In genomic region chr4:125705681-125706080, GRCh38 we compare ENCODE assay signal across 32 cellular contexts.
"Had no signal": no experiment of that assay in that cellular context is flagged by ENCODE, and none has a peak within 500 bp of the region (broad histone marks: within the 10 kb centered on the region; RNA-seq: fewer than 3 reads in every experiment).

No MANE protein-coding gene starts in this region.

- H3K9me3 Mint-ChIP-seq: activated CD4-positive, alpha-beta T cell treated with anti-CD3 and anti-CD28 coated beads, Interleukin-2, amount 10 ng/mL, durations not matched to agents 7 days and 5 days; activated naive CD4-positive, alpha-beta T cell treated with anti-CD3 and anti-CD28 coated beads, Interleukin-2, amount 50 U/mL, for 24 hours; activated naive CD8-positive, alpha-beta T cell treated with anti-CD3 and anti-CD28 coated beads, Interleukin-2, amount 10 ng/mL, durations not matched to agents 7 days and 5 days; activated T-helper 2 cell treated with anti-CD3 and anti-CD28 coated beads, Interferon-gamma antibody, Interleukin-2, Interleukin-4, amounts not matched to agents 10 μg/mL and 5 μg/mL and 100 μg/mL, durations not matched to agents 14 hours and 24 hours and 36 hours had no signal

- H3K4me1 Mint-ChIP-seq: activated CD4-positive, alpha-beta T cell treated with anti-CD3 and anti-CD28 coated beads for 36 hours; activated CD4-positive, alpha-beta T cell treated with anti-CD3 and anti-CD28 coated beads, Interleukin-2, amount 10 ng/mL, durations not matched to agents 7 days and 5 days; activated naive CD4-positive, alpha-beta T cell treated with anti-CD3 and anti-CD28 coated beads, Interleukin-2, amount 50 U/mL, for 24 hours; activated naive CD8-positive, alpha-beta T cell treated with anti-CD3 and anti-CD28 coated beads, Interleukin-2, amount 10 ng/mL, durations not matched to agents 7 days and 5 days had no signal

- H3K27me3 ChIP-seq: adrenal gland, MG63, Peyer's patch had no signal

- H3K27ac ChIP-seq: adrenal gland, Peyer's patch had no signal

- H3K27ac Mint-ChIP-seq: activated CD4-positive, alpha-beta T cell treated with anti-CD3 and anti-CD28 coated beads for 36 hours; activated CD4-positive, alpha-beta T cell treated with anti-CD3 and anti-CD28 coated beads, Interleukin-2, amount 10 ng/mL, durations not matched to agents 7 days and 5 days; activated CD8-positive, alpha-beta T cell treated with anti-CD3 and anti-CD28 coated beads, Interleukin-2, amount 10 ng/mL, durations not matched to agents 7 days and 5 days; activated naive CD4-positive, alpha-beta T cell treated with anti-CD3 and anti-CD28 coated beads, Interleukin-2, amount 50 U/mL, for 24 hours; activated naive CD8-positive, alpha-beta T cell treated with anti-CD3 and anti-CD28 coated beads, Interleukin-2, amount 10 ng/mL, durations not matched to agents 7 days and 5 days; activated T-cell treated with anti-CD3 and anti-CD28 coated beads, Interleukin-2, amount 50 U/mL, for 24 hours; activated T-helper 2 cell treated with anti-CD3 and anti-CD28 coated beads, Interferon-gamma antibody, Interleukin-2, Interleukin-4, amounts not matched to agents 10 μg/mL and 5 μg/mL and 100 μg/mL, durations not matched to agents 14 hours and 24 hours and 36 hours; brain had no signal

- H3K36me3 ChIP-seq: adrenal gland, MG63, Peyer's patch had no signal

- ATAC-seq: activated CD4-positive, alpha-beta T cell treated with anti-CD3 and anti-CD28 coated beads for 36 hours; activated CD8-positive, alpha-beta T cell treated with anti-CD3 and anti-CD28 coated beads, Interleukin-2, amount 10 ng/mL, durations not matched to agents 7 days and 5 days; PC-3; Right ventricle myocardium inferior had no signal

- H3K36me3 Mint-ChIP-seq: activated naive CD4-positive, alpha-beta T cell treated with anti-CD3 and anti-CD28 coated beads, Interleukin-2, amount 50 U/mL, for 24 hours; activated naive CD8-positive, alpha-beta T cell treated with anti-CD3 and anti-CD28 coated beads, Interleukin-2, amount 10 ng/mL, durations not matched to agents 7 days and 5 days; brain had no signal

- H3K9me3 ChIP-seq: adrenal gland, MG63, Peyer's patch had no signal

- H3K4me1 ChIP-seq: adrenal gland, Peyer's patch had no signal

- DNase-seq: activated CD4-positive, alpha-beta T cell treated with anti-CD3 and anti-CD28 coated beads for 36 hours; activated CD4-positive, alpha-beta T cell treated with anti-CD3 and anti-CD28 coated beads, Interleukin-2, amount 10 ng/mL, durations not matched to agents 7 days and 5 days; activated CD4-positive, alpha-beta T cell treated with anti-CD3 and anti-CD28 coated beads, Interleukin-2, amount 50 U/mL, for 48 hours; activated CD8-positive, alpha-beta T cell treated with anti-CD3 and anti-CD28 coated beads, Interleukin-2, amount 10 ng/mL, durations not matched to agents 7 days and 5 days; activated gamma-delta T cell; activated naive CD4-positive, alpha-beta T cell treated with Interleukin-2 at 50 U/mL for 16 hours; activated naive CD8-positive, alpha-beta T cell treated with anti-CD3 and anti-CD28 coated beads, Interleukin-2, amount 10 ng/mL, durations not matched to agents 7 days and 5 days; activated T-cell treated with anti-CD3 and anti-CD28 coated beads, Interleukin-2, amount 50 U/mL, for 24 hours; adrenal gland; central memory CD4-positive, alpha-beta T cell; Karpas-422; KBM-7; MG63; NCI-H1048; NCI-H1105 treated with DMSO at 0.1 percent for 48 hours; NCI-H1436; NCI-H1694; NCI-H1930; NCI-H2081 treated with DMSO at 0.1 percent for 48 hours; NCI-H345; NCI-H524 treated with DMSO at 0.1 percent for 48 hours; NCI-H748 treated with DMSO at 0.1 percent for 48 hours; NK-92 treated with Interleukin-12 subunit alpha and Interleukin-12 subunit beta, amount 100 ng/mL, for 24 hours; PC-3; Peyer's patch; RPMI8226; SIG-M5; T1000 had no signal

- H3K27me3 Mint-ChIP-seq: activated CD4-positive, alpha-beta T cell treated with anti-CD3 and anti-CD28 coated beads for 36 hours; activated CD4-positive, alpha-beta T cell treated with anti-CD3 and anti-CD28 coated beads, Interleukin-2, amount 10 ng/mL, durations not matched to agents 7 days and 5 days; activated naive CD4-positive, alpha-beta T cell treated with anti-CD3 and anti-CD28 coated beads, Interleukin-2, amount 50 U/mL, for 24 hours; activated naive CD8-positive, alpha-beta T cell treated with anti-CD3 and anti-CD28 coated beads, Interleukin-2, amount 10 ng/mL, durations not matched to agents 7 days and 5 days; activated T-cell treated with anti-CD3 and anti-CD28 coated beads, Interleukin-2, amount 50 U/mL, for 24 hours; brain had no signal

- H3K4me3 Mint-ChIP-seq: activated CD4-positive, alpha-beta T cell treated with anti-CD3 and anti-CD28 coated beads for 36 hours; activated CD4-positive, alpha-beta T cell treated with anti-CD3 and anti-CD28 coated beads, Interleukin-2, amount 10 ng/mL, durations not matched to agents 7 days and 5 days; activated CD8-positive, alpha-beta T cell treated with anti-CD3 and anti-CD28 coated beads, Interleukin-2, amount 10 ng/mL, durations not matched to agents 7 days and 5 days; activated naive CD4-positive, alpha-beta T cell treated with anti-CD3 and anti-CD28 coated beads, Interleukin-2, amount 50 U/mL, for 24 hours; activated naive CD8-positive, alpha-beta T cell treated with anti-CD3 and anti-CD28 coated beads, Interleukin-2, amount 10 ng/mL, durations not matched to agents 7 days and 5 days; activated T-cell treated with anti-CD3 and anti-CD28 coated beads, Interleukin-2, amount 50 U/mL, for 24 hours; brain had no signal

- H3K4me3 ChIP-seq: adrenal gland, MG63, Peyer's patch had no signal
